ENCODE assay signal across 2 cellular contexts in genomic region chr9:128051932-128052734, GRCh38.
A peak's percentile ranks its signal among the peaks of the same experiment; 100 is the strongest.
TF ChIP-seq lines count a peak whose summit lies in the region.

No MANE protein-coding gene starts in this region.

TF ChIP-seq in Ishikawa, 13 proteins besides CTCF, POLR2A, EP300 and RAD21 (continued from another document):
- 0 out of 2 replicates have a peak, but pooled peaks have one; percentile 13 for TF ChIP-seq YY1 (IDR thresholded peaks at IDR 0.05; ENCODE audit: low read depth)
- TF ChIP-seq REST (IDR thresholded peaks at IDR 0.05; ENCODE audit: low read depth) = no peak
- TF ChIP-seq TCF12 (IDR thresholded peaks at IDR 0.05; ENCODE audit: low read depth) = peak; percentile 84
- TF ChIP-seq CREB1 (IDR thresholded peaks at IDR 0.05; ENCODE audit: low read depth) = no peak
- TF ChIP-seq EGR1 (IDR thresholded peaks at IDR 0.05) = no peak
- peak; percentile 56 for TF ChIP-seq FOXM1 (IDR thresholded peaks at IDR 0.05; ENCODE audit: borderline replicate concordance, low read depth)
TF ChIP-seq in Ishikawa: peak in this region for 4.

TF ChIP-seq in SK-N-SH treated with all-trans-retinoic acid at 6 μM for 48 hours, 23 proteins besides CTCF, POLR2A, EP300 and RAD21 (continued from another document):
- TF ChIP-seq PATZ1 (CRISPR knock-in tag; IDR thresholded peaks at IDR 0.05; ENCODE audit: borderline replicate concordance) = no peak
- no peak for TF ChIP-seq PPARA (CRISPR knock-in tag; IDR thresholded peaks at IDR 0.05; ENCODE audit: borderline replicate concordance)
- no peak for TF ChIP-seq CREB5 (CRISPR knock-in tag; IDR thresholded peaks at IDR 0.05; ENCODE audit: low read depth)
- TF ChIP-seq TSHZ2 (CRISPR knock-in tag; IDR thresholded peaks at IDR 0.05) = no peak
